15 cellular contexts compared by ENCODE assay signal in the genomic region with DNA sequence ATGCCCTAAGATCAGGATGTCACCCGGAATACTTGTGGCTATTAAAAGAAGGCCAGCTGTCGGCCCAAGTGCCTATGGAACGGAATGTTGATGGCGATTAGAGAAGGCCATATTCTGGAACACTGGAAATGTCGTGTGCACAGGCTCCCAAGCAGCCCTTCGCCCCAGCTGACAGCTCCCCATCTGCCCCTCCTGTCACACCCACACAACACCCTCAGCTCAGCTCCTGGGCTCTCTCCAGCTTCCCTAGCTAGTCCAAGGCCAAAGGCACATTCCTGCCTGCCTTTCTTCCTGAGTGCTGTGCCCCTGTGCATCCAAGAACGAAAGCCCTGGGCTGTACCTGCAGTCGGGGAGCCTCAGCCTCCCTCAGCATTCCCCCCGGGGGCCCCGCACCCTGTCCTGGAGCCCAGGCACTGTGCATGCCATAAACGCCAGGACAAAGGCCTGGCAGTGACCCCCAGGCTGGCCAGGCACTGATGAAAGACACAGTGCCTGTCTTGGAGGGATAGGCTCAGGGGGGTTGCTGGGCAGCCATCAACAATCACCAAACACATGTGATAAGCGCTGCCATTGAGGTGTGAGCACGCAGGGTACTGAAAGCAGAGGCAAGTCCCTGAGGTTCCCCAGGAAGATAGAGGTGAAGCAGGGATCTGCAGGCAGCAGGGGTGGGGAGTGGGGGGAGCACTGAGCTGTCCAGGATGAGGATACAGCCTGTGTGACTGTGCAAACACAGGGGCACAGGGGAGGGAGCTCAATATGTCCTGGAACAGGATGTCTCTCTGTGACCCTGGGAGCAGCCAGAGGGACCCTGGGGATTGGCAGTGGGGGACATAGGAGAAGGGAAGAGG. TPM values are rescaled to one million over a fixed set of nuclear protein-coding genes. Genes with fewer than 3 reads are reported as not detected.
DNase-seq lines count a peak whose midpoint lies in the region; ATAC-seq and TF ChIP-seq lines count a peak whose summit lies in the region.
"Had no signal": no experiment of that assay in that cellular context is flagged by ENCODE, and none has a peak within 500 bp of the region (broad histone marks: within the 10 kb centered on the region; RNA-seq: fewer than 3 reads in every experiment).

No MANE protein-coding gene starts in this region.

- no peaks in the 10 kb centered on the region for H3K9me3 Mint-ChIP-seq in nephron progenitor cell
- H3K9me3 Mint-ChIP-seq in HFFc6 = no peaks in the 10 kb centered on the region
- H3K9me3 Mint-ChIP-seq in naive thymus-derived CD8-positive, alpha-beta T cell = no peaks in the 10 kb centered on the region
- H3K9me3 Mint-ChIP-seq: activated naive CD4-positive, alpha-beta T cell treated with anti-CD3 and anti-CD28 coated beads for 36 hours had no signal

- peak overlapping the region; percentile 50 for H3K27ac Mint-ChIP-seq in nephron progenitor cell
- H3K27ac Mint-ChIP-seq in HFFc6 = no peak overlapping the region; the same call in 1 of the 2 replicates
- H3K27ac Mint-ChIP-seq in naive thymus-derived CD8-positive, alpha-beta T cell = no peak overlapping the region
- H3K27ac Mint-ChIP-seq: activated naive CD4-positive, alpha-beta T cell treated with anti-CD3 and anti-CD28 coated beads for 36 hours had no signal

- no peak for ATAC-seq in naive thymus-derived CD8-positive, alpha-beta T cell
- no peak for ATAC-seq in HG03460 (IDR thresholded peaks at IDR 0.05; ENCODE audit: unreplicated experiment)
- ATAC-seq: activated CD4-positive, CD25-positive, alpha-beta regulatory T cell treated with anti-CD3 and anti-CD28 coated beads, Interleukin-2, amount 50 U/mL, for 24 hours had no signal

- H3K4me1 Mint-ChIP-seq in nephron progenitor cell (peaks cover 66% of the 10 kb centered on the region), HFFc6 (ENCODE audit: low read depth) (peaks cover 35% of the 10 kb centered on the region)
- H3K4me1 Mint-ChIP-seq in naive thymus-derived CD8-positive, alpha-beta T cell = peaks cover 0 to 2% (median 0%) of the 10 kb centered on the region in 4 donors

- H3K4me3 Mint-ChIP-seq in nephron progenitor cell (no peak overlapping the region), HFFc6 (no peak overlapping the region)
- no peak overlapping the region for H3K4me3 Mint-ChIP-seq in naive thymus-derived CD8-positive, alpha-beta T cell
- H3K4me3 Mint-ChIP-seq: activated naive CD4-positive, alpha-beta T cell treated with anti-CD3 and anti-CD28 coated beads for 36 hours had no signal

- H3K27me3 Mint-ChIP-seq in nephron progenitor cell (ENCODE audit: low read depth, poor library complexity) (peaks cover 6% of the 10 kb centered on the region), HFFc6 (ENCODE audit: insufficient read depth) (peaks cover 8% of the 10 kb centered on the region)
- H3K27me3 Mint-ChIP-seq in naive thymus-derived CD8-positive, alpha-beta T cell = no peaks in the 10 kb centered on the region

- H3K36me3 Mint-ChIP-seq in nephron progenitor cell (ENCODE audit: low read depth) (no peaks in the 10 kb centered on the region), HFFc6 (ENCODE audit: low read depth) (no peaks in the 10 kb centered on the region)
- no peaks in the 10 kb centered on the region for H3K36me3 Mint-ChIP-seq in naive thymus-derived CD8-positive, alpha-beta T cell

- TF ChIP-seq CTCF in nephron progenitor cell (IDR thresholded peaks at IDR 0.05) = no peak
- no peak for TF ChIP-seq CTCF in HFFc6 (IDR thresholded peaks at IDR 0.05)

- POLR2A ChIA-PET in naive thymus-derived CD8-positive, alpha-beta T cell (lab: Charles Lee) = no interaction called here

- peak; percentile 51 for DNase-seq in AG08396 (ENCODE audit: low spot score)
- peak; percentile 25 for DNase-seq in M059J (ENCODE audit: low read depth)
- DNase-seq in globus pallidus (ENCODE audit: low spot score) = peak; percentile 46
- no peak for DNase-seq in nephron progenitor cell
- DNase-seq in HFFc6 = no peak
- DNase-seq in naive thymus-derived CD8-positive, alpha-beta T cell = no peak
- no peak for DNase-seq in stimulated activated CD8-positive, alpha-beta memory T cell treated with anti-CD3 and anti-CD28 coated beads, Interleukin-4, amount 100 ng/mL, for 48 hours
- DNase-seq: activated naive CD4-positive, alpha-beta T cell treated with anti-CD3 and anti-CD28 coated beads for 36 hours; Caco-2; NCI-H2081 treated with DMSO at 0.1 percent for 48 hours had no signal

RNA-seq across cellular contexts. Expression of a gene that starts 3.7 kb away (rescaled TPM):
- 0.05 TPM in 2 replicates for total RNA-seq in M059J (2014; rRNA removed; shearing (Covaris generic))
- 1 to 10 TPM in 1 of 6 experiments, under 1 TPM in 5; 0.55 to 1.3 (median 0.66) TPM for total RNA-seq in HFFc6 (2021; fragmentation: NEBNext Ultra II Directional; extraction: Animal tissue kit (Norgen Biotek cat#: 25700))
- under 1 TPM; 0.08 to 0.29 TPM for total RNA-seq in naive thymus-derived CD8-positive, alpha-beta T cell
- polyA plus RNA-seq in naive thymus-derived CD8-positive, alpha-beta T cell = not detected

RNA-seq across cellular contexts. Expression of a gene that starts 10.2 kb away (rescaled TPM):
- 0.52 TPM in 1 of 2 replicates, not detected in the other for total RNA-seq in M059J (2014; rRNA removed; shearing (Covaris generic))
- total RNA-seq in HFFc6 (2021; fragmentation: NEBNext Ultra II Directional; extraction: Animal tissue kit (Norgen Biotek cat#: 25700)) = not detected
- not detected for total RNA-seq in naive thymus-derived CD8-positive, alpha-beta T cell
- polyA plus RNA-seq in naive thymus-derived CD8-positive, alpha-beta T cell = not detected
- total RNA-seq: activated naive CD4-positive, alpha-beta T cell treated with anti-CD3 and anti-CD28 coated beads for 36 hours; Caco-2; LHCN-M2; posterior vena cava; T-helper 2 cell treated with Interferon-gamma antibody and Interleukin-4, amounts not matched to agents 100 ng/mL and 5 ng/mL, for 36 hours had no signal

Comparison
In these comparisons a context has a peak if more than half of its experiments do, and no peak if none do; other contexts are left out.
1. DNase-seq: peak in AG08396 (single experiment), M059J (single experiment) and globus pallidus (single experiment); none in nephron progenitor cell (single experiment), HFFc6 (single experiment), naive thymus-derived CD8-positive, alpha-beta T cell (0 of 10) and stimulated activated CD8-positive, alpha-beta memory T cell treated with anti-CD3 and anti-CD28 coated beads, Interleukin-4, amount 100 ng/mL, for 48 hours (single experiment).